15 cellular contexts compared by ENCODE assay signal in genomic region chr7:43888983-43889945, GRCh38. TPM values are rescaled to one million over a fixed set of nuclear protein-coding genes. Genes with fewer than 3 reads are reported as not detected.
DNase-seq lines count a peak whose midpoint lies in the region; ATAC-seq, FAIRE-seq and TF ChIP-seq lines count a peak whose summit lies in the region.
"Had no signal": no experiment of that assay in that cellular context is flagged by ENCODE, and none has a peak within 500 bp of the region (broad histone marks: within the 10 kb centered on the region; RNA-seq: fewer than 3 reads in every experiment).

No MANE protein-coding gene starts in this region.

- H3K4me3 ChIP-seq in GM23248 = no peak overlapping the region
- H3K4me3 ChIP-seq in HepG2 (replicated peaks in 1 of 3; ENCODE audit: insufficient read depth in 1 of 3, low read depth in 2 of 3, low read length in 3 of 3) = no peak overlapping the region
- H3K4me3 ChIP-seq: A549, upper lobe of right lung had no signal

- H3K9me2 ChIP-seq in GM23248 (ENCODE audit: insufficient read depth) = no peaks in the 10 kb centered on the region

- H3K4me2 ChIP-seq in GM23248 (ENCODE audit: unreplicated experiment) (peak overlapping the region; percentile 48), HepG2 (ENCODE audit: low read depth, low read length) (no peak overlapping the region)
- H3K4me2 ChIP-seq: A549 had no signal

- 63% methylated on average over 7 of the region's 7 CpGs for WGBS in GM23248 (ENCODE audit: low coverage in 1 of 2, low lambda C conversion rate in 2 of 2, missing lambda C conversion rate in 2 of 2), 2 experiments
- 97% methylated on average over 7 of the region's 7 CpGs for WGBS in HepG2 (ENCODE audit: low lambda C conversion rate)

- 0 out of 2 replicates have a peak, but pooled peaks cover 8% of the 10 kb centered on the region for H4K20me1 ChIP-seq in GM23248 (ENCODE audit: insufficient read depth)
- H4K20me1 ChIP-seq in HepG2 (ENCODE audit: insufficient read depth, low read length) = peaks cover 10% of the 10 kb centered on the region

- H3K9me3 ChIP-seq in GM23248 (ENCODE audit: low read depth) = no peaks in the 10 kb centered on the region
- H3K9me3 ChIP-seq in HepG2 (ENCODE audit: low read length) = no peaks in the 10 kb centered on the region
- H3K9me3 ChIP-seq: A549, upper lobe of right lung had no signal

- no peak for TF ChIP-seq RAD21 in HepG2 (CRISPR knock-in tag; IDR thresholded peaks at IDR 0.05)

- H3K79me2 ChIP-seq in GM23248 (ENCODE audit: insufficient read depth) (peaks cover 99% of the 10 kb centered on the region), HepG2 (ENCODE audit: insufficient read depth, low read length) (peaks cover 44% of the 10 kb centered on the region)

- no peaks in the 10 kb centered on the region for H3K27me3 Mint-ChIP-seq in activated CD4-positive, alpha-beta memory T cell treated with anti-CD3 and anti-CD28 coated beads for 36 hours
- H3K27me3 Mint-ChIP-seq in activated CD4-positive, alpha-beta memory T cell treated with anti-CD3 and anti-CD28 coated beads, Interleukin-2, amount 10 ng/mL, durations not matched to agents 7 days and 5 days = no peaks in the 10 kb centered on the region
- H3K27me3 Mint-ChIP-seq: activated B cell treated with CpG ODN at 0.5 μM for 24 hours; CD4-positive, alpha-beta memory T cell; central memory CD8-positive, alpha-beta T cell; stimulated activated naive CD8-positive, alpha-beta T cell treated with anti-CD3 and anti-CD28 coated beads, Interleukin-15, Interleukin-2, amounts not matched to agents 100 ng/mL and 50 ng/mL, for 24 hours had no signal

- H3K27me3 ChIP-seq in GM23248 (replicated peaks; ENCODE audit: insufficient read depth) (no peaks in the 10 kb centered on the region), HepG2 (ENCODE audit: control insufficient read depth in 1 of 2, insufficient read depth in 2 of 2, low read length in 2 of 2) (no peaks in the 10 kb centered on the region)
- H3K27me3 ChIP-seq: upper lobe of right lung had no signal

- DNase-seq in activated CD4-positive, alpha-beta memory T cell treated with anti-CD3 and anti-CD28 coated beads for 36 hours = peak; percentile 21
- DNase-seq in activated CD4-positive, alpha-beta memory T cell treated with anti-CD3 and anti-CD28 coated beads, Interleukin-2, amount 10 ng/mL, durations not matched to agents 7 days and 5 days = no peak
- DNase-seq in GM23248 = peak; percentile 60
- peak; percentile 43 for DNase-seq in amniotic epithelial cell (ENCODE audit: low read depth)
- DNase-seq in myocyte (ENCODE audit: low read depth) = peak; percentile 43
- DNase-seq in HepG2 (ENCODE audit: low spot score) = no peak
- no peak for DNase-seq in hepatic stellate cell (ENCODE audit: low spot score)
- DNase-seq: activated B cell treated with CpG ODN at 0.5 μM for 24 hours; CD4-positive, alpha-beta memory T cell; NCI-H1092; upper lobe of right lung had no signal

- H3K36me3 Mint-ChIP-seq in activated CD4-positive, alpha-beta memory T cell treated with anti-CD3 and anti-CD28 coated beads for 36 hours = peaks cover 4% of the 10 kb centered on the region
- peaks cover 10% of the 10 kb centered on the region for H3K36me3 Mint-ChIP-seq in activated CD4-positive, alpha-beta memory T cell treated with anti-CD3 and anti-CD28 coated beads, Interleukin-2, amount 10 ng/mL, durations not matched to agents 7 days and 5 days (ENCODE audit: low read depth)

- H3K4me1 Mint-ChIP-seq in activated CD4-positive, alpha-beta memory T cell treated with anti-CD3 and anti-CD28 coated beads for 36 hours (ENCODE audit: low read depth) = peaks cover 44% of the 10 kb centered on the region
- peaks cover 31% of the 10 kb centered on the region for H3K4me1 Mint-ChIP-seq in activated CD4-positive, alpha-beta memory T cell treated with anti-CD3 and anti-CD28 coated beads, Interleukin-2, amount 10 ng/mL, durations not matched to agents 7 days and 5 days

- peak overlapping the region; percentile 34; the same call in 1 of the 2 replicates for H3K27ac ChIP-seq in GM23248
- no peak overlapping the region for H3K27ac ChIP-seq in HepG2 (ENCODE audit: extremely low read length, insufficient read depth, low read length)
- H3K27ac ChIP-seq: A549, upper lobe of right lung had no signal

- no peaks in the 10 kb centered on the region for H3K9me3 Mint-ChIP-seq in activated CD4-positive, alpha-beta memory T cell treated with anti-CD3 and anti-CD28 coated beads for 36 hours
- no peaks in the 10 kb centered on the region for H3K9me3 Mint-ChIP-seq in activated CD4-positive, alpha-beta memory T cell treated with anti-CD3 and anti-CD28 coated beads, Interleukin-2, amount 10 ng/mL, durations not matched to agents 7 days and 5 days
- H3K9me3 Mint-ChIP-seq: activated B cell treated with CpG ODN at 0.5 μM for 24 hours; CD4-positive, alpha-beta memory T cell; central memory CD8-positive, alpha-beta T cell; stimulated activated naive CD8-positive, alpha-beta T cell treated with anti-CD3 and anti-CD28 coated beads, Interleukin-15, Interleukin-2, amounts not matched to agents 100 ng/mL and 50 ng/mL, for 24 hours had no signal

- H3K4me1 ChIP-seq in GM23248 (ENCODE audit: insufficient read depth) (peaks cover 14% of the 10 kb centered on the region), HepG2 (ENCODE audit: insufficient read depth, low read length) (no peaks in the 10 kb centered on the region)
- H3K4me1 ChIP-seq: A549 had no signal

- TF ChIP-seq CTCF in HepG2 (CRISPR knock-in tag; IDR thresholded peaks at IDR 0.05) = no peak

- CTCF ChIA-PET in activated CD4-positive, alpha-beta memory T cell treated with anti-CD3 and anti-CD28 coated beads for 36 hours (lab: Charles Lee) = no interaction called here
- CTCF ChIA-PET in activated CD4-positive, alpha-beta memory T cell treated with anti-CD3 and anti-CD28 coated beads, Interleukin-2, amount 10 ng/mL, durations not matched to agents 7 days and 5 days (lab: Charles Lee) = no interaction called here
- CTCF ChIA-PET in HepG2 (lab: Yijun Ruan, JAX; ENCODE audit: low intra/inter-chr PET ratio, low total read pairs) = no interaction called here

- in situ Hi-C loops in GM23248 (cut with MboI) = no loop called here
- in situ Hi-C loops in HepG2 (cut with HindIII; ENCODE audit: extremely low pct_ligation_motif_present, low pct_unique_long_range_greater_than_20kb) = no loop called here

- no peak for TF ChIP-seq POLR2A in HepG2 (IDR thresholded peaks at IDR 0.05; ENCODE audit: insufficient read depth in 1 of 2, low read depth in 2 of 2, low read length in 2 of 2)

- intact Hi-C loops in activated CD4-positive, alpha-beta memory T cell treated with anti-CD3 and anti-CD28 coated beads for 36 hours (cut with micrococcal nuclease) = no loop called here
- intact Hi-C loops in HepG2 (cut with micrococcal nuclease; ENCODE audit: unreplicated experiment) = no loop called here

- ATAC-seq in HepG2 = no peak
- no peak for ATAC-seq in HG02678 (IDR thresholded peaks at IDR 0.05; ENCODE audit: unreplicated experiment)
- ATAC-seq: A549, upper lobe of right lung had no signal

- no peak overlapping the region for H3K4me3 Mint-ChIP-seq in activated CD4-positive, alpha-beta memory T cell treated with anti-CD3 and anti-CD28 coated beads for 36 hours
- H3K4me3 Mint-ChIP-seq in activated CD4-positive, alpha-beta memory T cell treated with anti-CD3 and anti-CD28 coated beads, Interleukin-2, amount 10 ng/mL, durations not matched to agents 7 days and 5 days = no peak overlapping the region
- H3K4me3 Mint-ChIP-seq: activated B cell treated with CpG ODN at 0.5 μM for 24 hours; central memory CD8-positive, alpha-beta T cell; stimulated activated naive CD8-positive, alpha-beta T cell treated with anti-CD3 and anti-CD28 coated beads, Interleukin-15, Interleukin-2, amounts not matched to agents 100 ng/mL and 50 ng/mL, for 24 hours had no signal

- 0 out of 2 replicates have a peak overlapping the region, but pooled peaks have one; percentile 16 for H3K9ac ChIP-seq in GM23248
- no peak overlapping the region for H3K9ac ChIP-seq in HepG2 (ENCODE audit: insufficient read depth, low read depth, low read length)

- POLR2A ChIA-PET in activated CD4-positive, alpha-beta memory T cell treated with anti-CD3 and anti-CD28 coated beads for 36 hours (lab: Charles Lee) = no interaction called here
- POLR2A ChIA-PET in activated CD4-positive, alpha-beta memory T cell treated with anti-CD3 and anti-CD28 coated beads, Interleukin-2, amount 10 ng/mL, durations not matched to agents 7 days and 5 days (lab: Charles Lee) = no interaction called here
- POLR2A ChIA-PET in HepG2 (lab: Yijun Ruan, JAX) = no interaction called here

- H3K36me3 ChIP-seq in GM23248 (ENCODE audit: low read depth) = peaks cover 12% of the 10 kb centered on the region
- peaks cover 3 to 15% of the 10 kb centered on the region in 2 experiments; a peak in 3 of 5 replicates for H3K36me3 ChIP-seq in HepG2 (replicated peaks in 1 of 2; ENCODE audit: control insufficient read depth in 1 of 2, insufficient read depth in 2 of 2, low read length in 2 of 2)

- H2AFZ ChIP-seq in GM23248 = no peak overlapping the region
- H2AFZ ChIP-seq in HepG2 (ENCODE audit: low read length) = no peak overlapping the region

- no TSS peak for BruUV-seq in HepG2 (replicated peaks; lab: Mats Ljungman, UMichigan)

- no peak overlapping the region for H3K27ac Mint-ChIP-seq in activated CD4-positive, alpha-beta memory T cell treated with anti-CD3 and anti-CD28 coated beads for 36 hours
- no peak overlapping the region for H3K27ac Mint-ChIP-seq in activated CD4-positive, alpha-beta memory T cell treated with anti-CD3 and anti-CD28 coated beads, Interleukin-2, amount 10 ng/mL, durations not matched to agents 7 days and 5 days
- H3K27ac Mint-ChIP-seq: activated B cell treated with CpG ODN at 0.5 μM for 24 hours; stimulated activated naive CD8-positive, alpha-beta T cell treated with anti-CD3 and anti-CD28 coated beads, Interleukin-15, Interleukin-2, amounts not matched to agents 100 ng/mL and 50 ng/mL, for 24 hours had no signal

- no peak for FAIRE-seq in HepG2 (lab: Jason Lieb, UNC)
- FAIRE-seq: A549 had no signal

- TF ChIP-seq EP300 in HepG2 (IDR thresholded peaks at IDR 0.05; ENCODE audit: low read depth in 2 of 2, low read length in 2 of 2) (no peak), HepG2 (CRISPR knock-in tag; IDR thresholded peaks at IDR 0.05; ENCODE audit: borderline replicate concordance) (no peak)

- H3F3A ChIP-seq in GM23248 (ENCODE audit: insufficient read depth) = no peaks in the 10 kb centered on the region

RNA-seq across cellular contexts. Expression of gene URGCP, which starts 17.1 kb away (rescaled TPM):
- 10 to 100 TPM; 22.3 to 24.0 TPM for total RNA-seq in activated CD4-positive, alpha-beta memory T cell treated with anti-CD3 and anti-CD28 coated beads for 36 hours
- total RNA-seq in activated CD4-positive, alpha-beta memory T cell treated with anti-CD3 and anti-CD28 coated beads, Interleukin-2, amount 10 ng/mL, durations not matched to agents 7 days and 5 days = 10 to 100 TPM; 19.8 to 20.1 TPM
- total RNA-seq in GM23248 (2014; rRNA removed; shearing (Covaris generic)) = 29.6 and 36.8 TPM in 2 replicates
- polyA plus RNA-seq in GM23248 (2016; fragmentation: Nextera tagmentation; extraction: Ambion mirVana) = 25.9 and 26.5 TPM in 2 replicates
- total RNA-seq in myocyte = 33.8 and 41.6 TPM in 2 replicates
- 35.4 TPM for polyA plus RNA-seq in myocyte (2012)
- total RNA-seq in HepG2 (2016; rRNA removed; fragmentation: Illumina TruSeq; extraction: Trizol) = 20.8 and 22.3 TPM in 2 replicates
- 3.9 and 5.6 TPM in 2 replicates for total RNA-seq in HepG2 (2016; cell fraction: cytosol; rRNA removed; fragmentation: Illumina TruSeq; extraction: Trizol; ENCODE audit: low read depth)
- 19.9 and 24.0 TPM in 2 replicates for total RNA-seq in HepG2 (2016; cell fraction: insoluble cytoplasmic fraction; rRNA removed; fragmentation: Illumina TruSeq; extraction: Trizol)
- 5.5 and 7.7 TPM in 2 replicates for total RNA-seq in HepG2 (2016; cell fraction: membrane; rRNA removed; fragmentation: Illumina TruSeq; extraction: Trizol)
- 12.6 and 14.4 TPM in 2 replicates for total RNA-seq in HepG2 (2016; cell fraction: nucleus; rRNA removed; fragmentation: Illumina TruSeq; extraction: Trizol)
- 25.8 and 29.7 TPM in 2 replicates for polyA plus RNA-seq in HepG2 (2011; rRNA removed)
- 14.7 and 17.8 TPM in 2 replicates for polyA plus RNA-seq in HepG2 (2011; cell fraction: cytosol; rRNA removed)
- polyA plus RNA-seq in HepG2 (2011; cell fraction: nucleus; rRNA removed) = 19.4 and 22.1 TPM in 2 replicates
- 13.7 and 15.6 TPM in 2 replicates for polyA plus RNA-seq in HepG2 (2012)
- 4.0 and 4.5 TPM in 2 replicates for polyA plus RNA-seq in HepG2 (2016; cell fraction: cytosol; fragmentation: Illumina TruSeq; extraction: Trizol; ENCODE audit: low read depth)
- 14.1 and 16.1 TPM in 2 replicates for polyA plus RNA-seq in HepG2 (2016; cell fraction: insoluble cytoplasmic fraction; fragmentation: Illumina TruSeq; extraction: Trizol; ENCODE audit: low read depth)
- polyA plus RNA-seq in HepG2 (2016; cell fraction: membrane; fragmentation: Illumina TruSeq; extraction: Trizol; ENCODE audit: low read depth) = 3.7 and 3.8 TPM in 2 replicates
- 29.6 and 30.0 TPM in 2 replicates for polyA plus RNA-seq in HepG2 (2016; cell fraction: nucleus; fragmentation: Illumina TruSeq; extraction: Trizol; ENCODE audit: insufficient read depth, low read depth)
- polyA minus RNA-seq in HepG2 (2011; rRNA and poly(A)+ RNA removed; ENCODE audit: low replicate concordance) = 30.5 and 51.3 TPM in 2 replicates
- polyA minus RNA-seq in HepG2 (2011; cell fraction: cytosol; rRNA and poly(A)+ RNA removed) = 14.4 and 19.8 TPM in 2 replicates
- polyA minus RNA-seq in HepG2 (2011; cell fraction: nucleus; rRNA and poly(A)+ RNA removed) = 16.4 and 18.4 TPM in 2 replicates

RNA-seq across cellular contexts. Expression of gene MRPS24, which starts 19.9 kb away (rescaled TPM):
- 100 to 1,000 TPM; 115 to 128 TPM for total RNA-seq in activated CD4-positive, alpha-beta memory T cell treated with anti-CD3 and anti-CD28 coated beads for 36 hours
- total RNA-seq in activated CD4-positive, alpha-beta memory T cell treated with anti-CD3 and anti-CD28 coated beads, Interleukin-2, amount 10 ng/mL, durations not matched to agents 7 days and 5 days = 10 to 100 TPM; 74.6 to 76.5 TPM
- 79.3 and 113 TPM in 2 replicates for total RNA-seq in GM23248 (2014; rRNA removed; shearing (Covaris generic))
- 163 and 166 TPM in 2 replicates for polyA plus RNA-seq in GM23248 (2016; fragmentation: Nextera tagmentation; extraction: Ambion mirVana)
- total RNA-seq in myocyte = 173 and 200 TPM in 2 replicates
- polyA plus RNA-seq in myocyte (2012) = 256 TPM
- 135 and 143 TPM in 2 replicates for total RNA-seq in HepG2 (2016; rRNA removed; fragmentation: Illumina TruSeq; extraction: Trizol)
- total RNA-seq in HepG2 (2016; cell fraction: cytosol; rRNA removed; fragmentation: Illumina TruSeq; extraction: Trizol; ENCODE audit: low read depth) = 121 and 142 TPM in 2 replicates
- total RNA-seq in HepG2 (2016; cell fraction: insoluble cytoplasmic fraction; rRNA removed; fragmentation: Illumina TruSeq; extraction: Trizol) = 140 and 157 TPM in 2 replicates
- 117 and 135 TPM in 2 replicates for total RNA-seq in HepG2 (2016; cell fraction: membrane; rRNA removed; fragmentation: Illumina TruSeq; extraction: Trizol)
- 60.4 and 60.7 TPM in 2 replicates for total RNA-seq in HepG2 (2016; cell fraction: nucleus; rRNA removed; fragmentation: Illumina TruSeq; extraction: Trizol)
- polyA plus RNA-seq in HepG2 (2011; rRNA removed) = 153 and 162 TPM in 2 replicates
- 180 and 315 TPM in 2 replicates for polyA plus RNA-seq in HepG2 (2011; cell fraction: cytosol; rRNA removed)
- 97.9 and 112 TPM in 2 replicates for polyA plus RNA-seq in HepG2 (2011; cell fraction: nucleus; rRNA removed)
- polyA plus RNA-seq in HepG2 (2012) = 131 and 143 TPM in 2 replicates
- 161 and 177 TPM in 2 replicates for polyA plus RNA-seq in HepG2 (2016; cell fraction: cytosol; fragmentation: Illumina TruSeq; extraction: Trizol; ENCODE audit: low read depth)
- polyA plus RNA-seq in HepG2 (2016; cell fraction: insoluble cytoplasmic fraction; fragmentation: Illumina TruSeq; extraction: Trizol; ENCODE audit: low read depth) = 160 and 176 TPM in 2 replicates
- 136 TPM in 2 replicates for polyA plus RNA-seq in HepG2 (2016; cell fraction: membrane; fragmentation: Illumina TruSeq; extraction: Trizol; ENCODE audit: low read depth)
- polyA plus RNA-seq in HepG2 (2016; cell fraction: nucleus; fragmentation: Illumina TruSeq; extraction: Trizol; ENCODE audit: insufficient read depth, low read depth) = 98.7 and 110 TPM in 2 replicates
- polyA minus RNA-seq in HepG2 (2011; rRNA and poly(A)+ RNA removed; ENCODE audit: low replicate concordance) = 157 and 159 TPM in 2 replicates
- 50.6 and 68.1 TPM in 2 replicates for polyA minus RNA-seq in HepG2 (2011; cell fraction: cytosol; rRNA and poly(A)+ RNA removed)
- polyA minus RNA-seq in HepG2 (2011; cell fraction: nucleus; rRNA and poly(A)+ RNA removed) = 22.4 TPM in 2 replicates

RNA-seq across cellular contexts. Expression of gene UBE2D4, which starts 37.0 kb away (rescaled TPM):
- 10 to 100 TPM; 11.3 to 11.8 TPM for total RNA-seq in activated CD4-positive, alpha-beta memory T cell treated with anti-CD3 and anti-CD28 coated beads for 36 hours
- total RNA-seq in activated CD4-positive, alpha-beta memory T cell treated with anti-CD3 and anti-CD28 coated beads, Interleukin-2, amount 10 ng/mL, durations not matched to agents 7 days and 5 days = 1 to 10 TPM; 5.3 to 6.8 TPM
- total RNA-seq in GM23248 (2014; rRNA removed; shearing (Covaris generic)) = 21.7 and 33.0 TPM in 2 replicates
- polyA plus RNA-seq in GM23248 (2016; fragmentation: Nextera tagmentation; extraction: Ambion mirVana) (20.5 and 22.0 TPM in 2 replicates), HepG2 (2011; rRNA removed) (14.2 and 16.0 TPM in 2 replicates)
- total RNA-seq in myocyte (63.4 and 70.0 TPM in 2 replicates), HepG2 (2016; rRNA removed; fragmentation: Illumina TruSeq; extraction: Trizol) (9.9 and 11.2 TPM in 2 replicates)
- polyA plus RNA-seq in myocyte (2012) = 49.9 TPM
- total RNA-seq in HepG2 (2016; cell fraction: cytosol; rRNA removed; fragmentation: Illumina TruSeq; extraction: Trizol; ENCODE audit: low read depth) = 27.1 and 31.4 TPM in 2 replicates
- 7.7 and 8.5 TPM in 2 replicates for total RNA-seq in HepG2 (2016; cell fraction: insoluble cytoplasmic fraction; rRNA removed; fragmentation: Illumina TruSeq; extraction: Trizol)
- total RNA-seq in HepG2 (2016; cell fraction: membrane; rRNA removed; fragmentation: Illumina TruSeq; extraction: Trizol) = 39.7 and 40.1 TPM in 2 replicates
- 4.1 and 4.4 TPM in 2 replicates for total RNA-seq in HepG2 (2016; cell fraction: nucleus; rRNA removed; fragmentation: Illumina TruSeq; extraction: Trizol)
- polyA plus RNA-seq in HepG2 (2011; cell fraction: cytosol; rRNA removed) = 13.8 and 14.2 TPM in 2 replicates
- polyA plus RNA-seq in HepG2 (2011; cell fraction: nucleus; rRNA removed) = 3.6 and 5.4 TPM in 2 replicates
- 6.9 and 8.8 TPM in 2 replicates for polyA plus RNA-seq in HepG2 (2012)
- 91.7 and 93.4 TPM in 2 replicates for polyA plus RNA-seq in HepG2 (2016; cell fraction: cytosol; fragmentation: Illumina TruSeq; extraction: Trizol; ENCODE audit: low read depth)
- 15.2 and 16.0 TPM in 2 replicates for polyA plus RNA-seq in HepG2 (2016; cell fraction: insoluble cytoplasmic fraction; fragmentation: Illumina TruSeq; extraction: Trizol; ENCODE audit: low read depth)
- 66.7 and 74.8 TPM in 2 replicates for polyA plus RNA-seq in HepG2 (2016; cell fraction: membrane; fragmentation: Illumina TruSeq; extraction: Trizol; ENCODE audit: low read depth)
- 10.1 and 10.4 TPM in 2 replicates for polyA plus RNA-seq in HepG2 (2016; cell fraction: nucleus; fragmentation: Illumina TruSeq; extraction: Trizol; ENCODE audit: insufficient read depth, low read depth)
- polyA minus RNA-seq in HepG2 (2011; rRNA and poly(A)+ RNA removed; ENCODE audit: low replicate concordance) = 31.2 and 45.4 TPM in 2 replicates
- 5.8 and 6.0 TPM in 2 replicates for polyA minus RNA-seq in HepG2 (2011; cell fraction: cytosol; rRNA and poly(A)+ RNA removed)
- 4.4 and 5.1 TPM in 2 replicates for polyA minus RNA-seq in HepG2 (2011; cell fraction: nucleus; rRNA and poly(A)+ RNA removed)

Comparison
In these comparisons a context has a peak if more than half of its experiments do, and no peak if none do; other contexts are left out.
1. DNase-seq: peak in activated CD4-positive, alpha-beta memory T cell treated with anti-CD3 and anti-CD28 coated beads for 36 hours (single experiment), GM23248 (single experiment), amniotic epithelial cell (single experiment) and myocyte (single experiment); none in activated CD4-positive, alpha-beta memory T cell treated with anti-CD3 and anti-CD28 coated beads, Interleukin-2, amount 10 ng/mL, durations not matched to agents 7 days and 5 days (single experiment), HepG2 (single experiment) and hepatic stellate cell (single experiment).